Comparison of ENCODE assay signal across 28 cellular contexts in the genomic region with DNA sequence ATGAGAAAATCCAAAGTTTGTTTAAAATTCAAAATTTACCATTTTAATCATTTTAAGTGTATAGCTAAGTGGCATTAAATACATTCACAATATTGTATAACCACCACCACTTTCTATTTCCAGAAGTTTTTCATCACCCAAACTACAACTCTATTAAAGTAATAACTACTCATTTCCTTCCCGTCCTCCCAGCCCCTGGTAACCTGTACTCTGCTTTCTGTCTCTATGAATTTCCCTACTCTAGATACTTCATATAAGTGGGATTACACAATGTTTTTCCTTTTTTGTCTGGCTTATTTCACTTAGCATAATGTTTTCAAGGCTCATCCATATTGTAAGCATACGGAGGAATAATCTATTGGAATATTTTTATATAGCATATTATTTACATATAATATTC. TPM values are rescaled to one million over a fixed set of nuclear protein-coding genes. Genes with fewer than 3 reads are reported as not detected.
"Had no signal": no experiment of that assay in that cellular context is flagged by ENCODE, and none has a peak within 500 bp of the region (broad histone marks: within the 10 kb centered on the region; RNA-seq: fewer than 3 reads in every experiment).

No MANE protein-coding gene starts in this region.

- H3K36me3 ChIP-seq: adrenal gland, brain microvascular endothelial cell, transverse colon, uterus had no signal

- H3K4me1 ChIP-seq: adrenal gland, ascending aorta, esophagus muscularis mucosa, right lobe of liver, stomach, transverse colon, uterus had no signal

- H3K9me3 ChIP-seq: adrenal gland, ascending aorta, esophagus muscularis mucosa, right lobe of liver, stomach, transverse colon, uterus had no signal

- ATAC-seq: activated CD4-positive, alpha-beta T cell treated with anti-CD3 and anti-CD28 coated beads for 36 hours; effector memory CD8-positive, alpha-beta T cell; right lobe of liver had no signal

- H3K27me3 Mint-ChIP-seq: activated B cell treated with CpG ODN at 0.5 μM for 24 hours; activated CD4-positive, alpha-beta T cell treated with anti-CD3 and anti-CD28 coated beads for 36 hours; activated T-cell treated with anti-CD3 and anti-CD28 coated beads, Interleukin-2, amount 50 U/mL, for 24 hours; effector memory CD8-positive, alpha-beta T cell had no signal

- H3K9me3 Mint-ChIP-seq: activated B cell treated with CpG ODN at 0.5 μM for 24 hours; activated T-cell treated with anti-CD3 and anti-CD28 coated beads, Interleukin-2, amount 50 U/mL, for 24 hours; effector memory CD8-positive, alpha-beta T cell; neural crest cell had no signal

- H3K4me1 Mint-ChIP-seq: activated B cell treated with CpG ODN at 0.5 μM for 24 hours, neural crest cell had no signal

- H3K4me3 ChIP-seq: adrenal gland, ascending aorta, dorsolateral prefrontal cortex, esophagus muscularis mucosa, right lobe of liver, skin epidermis, stomach, transverse colon, uterus had no signal

- H3K27ac Mint-ChIP-seq: activated B cell treated with CpG ODN at 0.5 μM for 24 hours; activated CD4-positive, alpha-beta T cell treated with anti-CD3 and anti-CD28 coated beads for 36 hours; activated T-cell treated with anti-CD3 and anti-CD28 coated beads, Interleukin-2, amount 50 U/mL, for 24 hours; effector memory CD8-positive, alpha-beta T cell had no signal

- DNase-seq: activated B cell treated with CpG ODN at 0.5 μM for 24 hours; activated CD4-positive, alpha-beta T cell treated with anti-CD3 and anti-CD28 coated beads for 36 hours; activated CD4-positive, alpha-beta T cell treated with anti-CD3 and anti-CD28 coated beads, Interleukin-2, amount 50 U/mL, for 4 hours; activated CD8-positive, alpha-beta memory T cell treated with anti-CD3 and anti-CD28 coated beads for 24 hours; activated CD8-positive, alpha-beta memory T cell treated with anti-CD3 and anti-CD28 coated beads, Interleukin-2, amount 50 U/mL, for 4 hours; activated naive CD4-positive, alpha-beta T cell treated with Interleukin-2 at 50 U/mL for 16 hours; activated T-cell treated with anti-CD3 and anti-CD28 coated beads, Interleukin-2, amount 50 U/mL, for 24 hours; adrenal gland; brain microvascular endothelial cell; caudate nucleus; dorsolateral prefrontal cortex; effector memory CD8-positive, alpha-beta T cell; glutamatergic neuron; hippocampal formation; mesenchymal stem cell; occipital lobe; right lobe of liver; stimulated activated CD4-positive, alpha-beta T cell treated with anti-CD3 and anti-CD28 coated beads, Interleukin-1b, Interleukin-23, amount 100 ng/mL, for 48 hours; stomach; T-helper 1 cell; transverse colon; uterus had no signal

- H3K27me3 ChIP-seq: adrenal gland, ascending aorta, brain microvascular endothelial cell, dorsolateral prefrontal cortex, esophagus muscularis mucosa, right lobe of liver, stomach, transverse colon, uterus had no signal

- H3K4me3 Mint-ChIP-seq: activated B cell treated with CpG ODN at 0.5 μM for 24 hours; activated CD4-positive, alpha-beta T cell treated with anti-CD3 and anti-CD28 coated beads for 36 hours; activated T-cell treated with anti-CD3 and anti-CD28 coated beads, Interleukin-2, amount 50 U/mL, for 24 hours; effector memory CD8-positive, alpha-beta T cell; neural crest cell had no signal

- H3K27ac ChIP-seq: adrenal gland, ascending aorta, brain microvascular endothelial cell, esophagus muscularis mucosa, right lobe of liver, skin epidermis, stomach, transverse colon, uterus had no signal

RNA-seq across cellular contexts. Expression of a gene that starts 29.7 kb away (rescaled TPM):
- total RNA-seq: ascending aorta, frontal cortex, occipital lobe, temporal lobe had no signal
